ENCODE assay signal across 11 cellular contexts in the genomic region with DNA sequence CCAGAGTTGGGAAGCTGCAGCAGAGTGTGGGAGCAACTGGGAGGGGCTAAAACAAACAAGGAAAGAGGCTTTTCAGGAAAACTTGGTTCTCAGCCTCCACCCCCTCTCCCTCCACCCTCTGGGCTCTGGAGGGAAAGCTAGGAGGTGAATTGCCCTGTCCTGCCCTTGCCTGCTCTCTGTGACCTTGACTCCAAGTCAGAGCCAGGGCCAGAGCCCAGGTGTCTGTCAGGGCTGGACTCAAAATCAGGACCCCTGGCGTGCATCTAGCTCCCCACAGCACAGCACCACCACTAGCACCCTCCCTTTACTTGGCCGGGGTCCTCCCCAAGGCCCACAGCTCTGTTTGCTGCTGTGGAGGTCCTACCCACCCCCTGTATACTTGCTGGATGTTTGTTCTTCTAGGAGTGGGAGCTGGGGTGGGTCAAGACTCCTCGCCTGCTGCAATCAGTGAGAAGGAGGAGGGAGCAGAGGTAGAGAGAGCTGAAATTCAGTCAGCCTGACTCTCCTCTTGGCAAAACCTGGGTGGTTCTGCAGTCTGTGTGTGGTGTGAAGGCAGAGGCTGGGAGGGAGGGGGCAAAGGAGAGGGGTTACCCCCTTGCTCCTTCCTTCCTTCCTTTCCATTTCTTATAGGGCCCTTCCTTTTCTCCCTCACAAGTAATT. TPM values are rescaled to one million over a fixed set of nuclear protein-coding genes. Genes with fewer than 3 reads are reported as not detected.
A peak's percentile ranks its signal among the peaks of the same experiment; 100 is the strongest.
DNase-seq lines count a peak whose midpoint lies in the region; ATAC-seq and TF ChIP-seq lines count a peak whose summit lies in the region.
"Had no signal": no experiment of that assay in that cellular context is flagged by ENCODE, and none has a peak within 500 bp of the region (broad histone marks: within the 10 kb centered on the region; RNA-seq: fewer than 3 reads in every experiment).

No MANE protein-coding gene starts in this region.

- intact Hi-C loops in right lobe of liver (cut with DNase I) = no loop called here

- H3K4me1 ChIP-seq in right lobe of liver = peaks cover 2 to 42% (median 15%) of the 10 kb centered on the region in 4 donors
- peaks cover 35% of the 10 kb centered on the region for H3K4me1 ChIP-seq in GM23248 (ENCODE audit: insufficient read depth)

- peaks cover 69% of the 10 kb centered on the region for H3K4me1 Mint-ChIP-seq in T-helper 2 cell treated with Interferon-gamma antibody and Interleukin-4, amounts not matched to agents 5 μg/mL and 100 μg/mL, for 36 hours (ENCODE audit: low read depth)
- peaks cover 58% of the 10 kb centered on the region for H3K4me1 Mint-ChIP-seq in activated T-helper 17 cell treated with anti-CD3 and anti-CD28 coated beads, Interleukin-2, amount 50 U/mL, for 72 hours

- no peak for ATAC-seq in activated T-helper 17 cell treated with anti-CD3 and anti-CD28 coated beads, Interleukin-2, amount 50 U/mL, for 72 hours (replicated peaks)
- ATAC-seq in right lobe of liver (no peak), HG02571 (IDR thresholded peaks at IDR 0.05; ENCODE audit: unreplicated experiment) (no peak)

- no peak overlapping the region for H3K4me3 Mint-ChIP-seq in T-helper 2 cell treated with Interferon-gamma antibody and Interleukin-4, amounts not matched to agents 5 μg/mL and 100 μg/mL, for 36 hours
- H3K4me3 Mint-ChIP-seq in activated T-helper 17 cell treated with anti-CD3 and anti-CD28 coated beads, Interleukin-2, amount 50 U/mL, for 72 hours = peak overlapping the region; percentile 83

- no peak overlapping the region for H3K9ac ChIP-seq in GM23248

- H3K9me3 ChIP-seq in right lobe of liver (no peaks in the 10 kb centered on the region), GM23248 (ENCODE audit: low read depth) (no peaks in the 10 kb centered on the region)

- H3K9me3 Mint-ChIP-seq in T-helper 2 cell treated with Interferon-gamma antibody and Interleukin-4, amounts not matched to agents 5 μg/mL and 100 μg/mL, for 36 hours = no peaks in the 10 kb centered on the region
- H3K9me3 Mint-ChIP-seq in activated T-helper 17 cell treated with anti-CD3 and anti-CD28 coated beads, Interleukin-2, amount 50 U/mL, for 72 hours = no peaks in the 10 kb centered on the region

- no peaks in the 10 kb centered on the region for H4K20me1 ChIP-seq in GM23248 (ENCODE audit: insufficient read depth)

- H3K27me3 ChIP-seq in right lobe of liver = no peaks in the 10 kb centered on the region
- no peaks in the 10 kb centered on the region for H3K27me3 ChIP-seq in GM23248 (replicated peaks; ENCODE audit: insufficient read depth)

- H3K27me3 Mint-ChIP-seq in T-helper 2 cell treated with Interferon-gamma antibody and Interleukin-4, amounts not matched to agents 5 μg/mL and 100 μg/mL, for 36 hours (ENCODE audit: low read depth) = peaks cover 8% of the 10 kb centered on the region
- no peaks in the 10 kb centered on the region for H3K27me3 Mint-ChIP-seq in activated T-helper 17 cell treated with anti-CD3 and anti-CD28 coated beads, Interleukin-2, amount 50 U/mL, for 72 hours

- H3K27ac ChIP-seq in right lobe of liver (peak overlapping the region in 2 of 3 donors; percentile 10 to 18), substantia nigra (ENCODE audit: low read depth, low read length, poor library complexity, severe bottlenecking) (peak overlapping the region; percentile 14), GM23248 (no peak overlapping the region)
- H3K27ac ChIP-seq: 22Rv1 had no signal

- no peaks in the 10 kb centered on the region for H3K9me2 ChIP-seq in GM23248 (ENCODE audit: insufficient read depth)

- no peak for DNase-seq in T-helper 2 cell treated with Interferon-gamma antibody and Interleukin-4, amounts not matched to agents 5 μg/mL and 100 μg/mL, for 36 hours (ENCODE audit: low spot score)
- DNase-seq in T-helper 2 cell (no peak), right lobe of liver (no peak), substantia nigra (lab: John Stamatoyannopoulos, UW) (no peak), GM23248 (no peak), NCI-H748 (lab: John Stamatoyannopoulos, UW; ENCODE audit: unreplicated experiment) (no peak)
- DNase-seq: activated CD4-positive, alpha-beta T cell treated with anti-CD3 and anti-CD28 coated beads for 1 hour; NCI-H1092 treated with DMSO at 0.1 percent for 48 hours had no signal

- H3K79me2 ChIP-seq in GM23248 (ENCODE audit: insufficient read depth) = peaks cover 8% of the 10 kb centered on the region

- H3F3A ChIP-seq in GM23248 (ENCODE audit: insufficient read depth) = peaks cover 13% of the 10 kb centered on the region; the same call in 1 of the 2 replicates

- no peak overlapping the region for H2AFZ ChIP-seq in GM23248

- peak overlapping the region; percentile 67 for H3K27ac Mint-ChIP-seq in T-helper 2 cell treated with Interferon-gamma antibody and Interleukin-4, amounts not matched to agents 5 μg/mL and 100 μg/mL, for 36 hours
- peak overlapping the region; percentile 66 for H3K27ac Mint-ChIP-seq in activated T-helper 17 cell treated with anti-CD3 and anti-CD28 coated beads, Interleukin-2, amount 50 U/mL, for 72 hours

- H3K36me3 Mint-ChIP-seq in T-helper 2 cell treated with Interferon-gamma antibody and Interleukin-4, amounts not matched to agents 5 μg/mL and 100 μg/mL, for 36 hours (ENCODE audit: low read depth) = peaks cover 4% of the 10 kb centered on the region
- H3K36me3 Mint-ChIP-seq in activated T-helper 17 cell treated with anti-CD3 and anti-CD28 coated beads, Interleukin-2, amount 50 U/mL, for 72 hours (ENCODE audit: low read depth) = peaks cover 22% of the 10 kb centered on the region

- no peak for TF ChIP-seq CTCF in right lobe of liver (IDR thresholded peaks at IDR 0.05)

- no peak overlapping the region for H3K4me3 ChIP-seq in right lobe of liver
- no peak overlapping the region for H3K4me3 ChIP-seq in GM23248

- no peak for TF ChIP-seq POLR2A in right lobe of liver (IDR thresholded peaks at IDR 0.05)

- H3K36me3 ChIP-seq in right lobe of liver = no peaks in the 10 kb centered on the region
- no peaks in the 10 kb centered on the region for H3K36me3 ChIP-seq in GM23248 (ENCODE audit: low read depth)

- H3K4me2 ChIP-seq in GM23248 (ENCODE audit: unreplicated experiment) = no peak overlapping the region

- in situ Hi-C loops in GM23248 (cut with MboI) = no loop called here

- WGBS in right lobe of liver (ENCODE audit: insufficient coverage, low coverage, low lambda C conversion rate, missing lambda C conversion rate) = 88% methylated on average over 2 of the region's 3 CpGs
- WGBS in GM23248 (ENCODE audit: low coverage in 1 of 2, low lambda C conversion rate in 2 of 2, missing lambda C conversion rate in 2 of 2), 2 experiments = 53 to 54% methylated on average over 3 of the region's 3 CpGs

RNA-seq across cellular contexts. Expression of a gene that starts 2.8 kb away (rescaled TPM):
- total RNA-seq in activated T-helper 17 cell treated with anti-CD3 and anti-CD28 coated beads, Interleukin-2, amount 50 U/mL, for 72 hours = 10 to 100 TPM; 12.2 to 21.8 TPM
- total RNA-seq in right lobe of liver = 10 to 100 TPM in 4 of 6 experiments, 1 to 10 TPM in 2; 6.9 to 29.8 (median 16.0) TPM
- total RNA-seq in GM23248 (2014; rRNA removed; shearing (Covaris generic)) = 0.76 and 2.4 TPM in 2 replicates
- polyA plus RNA-seq in GM23248 (2016; fragmentation: Nextera tagmentation; extraction: Ambion mirVana) = 4.6 and 5.4 TPM in 2 replicates

RNA-seq across cellular contexts. Expression of a gene that starts 18.6 kb away (rescaled TPM):
- total RNA-seq in activated T-helper 17 cell treated with anti-CD3 and anti-CD28 coated beads, Interleukin-2, amount 50 U/mL, for 72 hours = 100 to 1,000 TPM in 1 of 2 donors, 10 to 100 TPM in 1; 80.5 to 114 TPM
- 10 to 100 TPM; 31.1 to 43.8 (median 36.0) TPM for total RNA-seq in right lobe of liver
- 45.3 and 76.1 TPM in 2 replicates for total RNA-seq in GM23248 (2014; rRNA removed; shearing (Covaris generic))
- 8.9 and 9.0 TPM in 2 replicates for polyA plus RNA-seq in GM23248 (2016; fragmentation: Nextera tagmentation; extraction: Ambion mirVana)

RNA-seq across cellular contexts. Expression of a gene that starts 37.1 kb away (rescaled TPM):
- 100 to 1,000 TPM; 110 to 244 TPM for total RNA-seq in activated T-helper 17 cell treated with anti-CD3 and anti-CD28 coated beads, Interleukin-2, amount 50 U/mL, for 72 hours
- total RNA-seq in right lobe of liver = 10 to 100 TPM; 19.6 to 31.5 (median 25.9) TPM
- total RNA-seq in GM23248 (2014; rRNA removed; shearing (Covaris generic)) = 28.7 and 49.3 TPM in 2 replicates
- polyA plus RNA-seq in GM23248 (2016; fragmentation: Nextera tagmentation; extraction: Ambion mirVana) = 37.1 and 39.1 TPM in 2 replicates

RNA-seq across cellular contexts. Expression of a gene that starts 40.4 kb away (rescaled TPM):
- total RNA-seq in activated T-helper 17 cell treated with anti-CD3 and anti-CD28 coated beads, Interleukin-2, amount 50 U/mL, for 72 hours = 10 to 100 TPM; 10.3 to 14.4 TPM
- total RNA-seq in right lobe of liver = 1 to 10 TPM; 3.7 to 9.4 (median 7.7) TPM
- total RNA-seq in GM23248 (2014; rRNA removed; shearing (Covaris generic)) = 33.3 and 36.2 TPM in 2 replicates
- 15.8 and 16.4 TPM in 2 replicates for polyA plus RNA-seq in GM23248 (2016; fragmentation: Nextera tagmentation; extraction: Ambion mirVana)

RNA-seq across cellular contexts. Expression of a gene that starts 49.0 kb away (rescaled TPM):
- 100 to 1,000 TPM in 1 of 2 donors, 10 to 100 TPM in 1; 83.5 to 140 TPM for total RNA-seq in activated T-helper 17 cell treated with anti-CD3 and anti-CD28 coated beads, Interleukin-2, amount 50 U/mL, for 72 hours
- 10 to 100 TPM; 29.0 to 38.2 (median 35.9) TPM for total RNA-seq in right lobe of liver
- total RNA-seq in GM23248 (2014; rRNA removed; shearing (Covaris generic)) = 35.3 and 37.3 TPM in 2 replicates
- polyA plus RNA-seq in GM23248 (2016; fragmentation: Nextera tagmentation; extraction: Ambion mirVana) = 33.6 and 35.2 TPM in 2 replicates
